ENCODE assay signal across 10 cellular contexts in the genomic region with DNA sequence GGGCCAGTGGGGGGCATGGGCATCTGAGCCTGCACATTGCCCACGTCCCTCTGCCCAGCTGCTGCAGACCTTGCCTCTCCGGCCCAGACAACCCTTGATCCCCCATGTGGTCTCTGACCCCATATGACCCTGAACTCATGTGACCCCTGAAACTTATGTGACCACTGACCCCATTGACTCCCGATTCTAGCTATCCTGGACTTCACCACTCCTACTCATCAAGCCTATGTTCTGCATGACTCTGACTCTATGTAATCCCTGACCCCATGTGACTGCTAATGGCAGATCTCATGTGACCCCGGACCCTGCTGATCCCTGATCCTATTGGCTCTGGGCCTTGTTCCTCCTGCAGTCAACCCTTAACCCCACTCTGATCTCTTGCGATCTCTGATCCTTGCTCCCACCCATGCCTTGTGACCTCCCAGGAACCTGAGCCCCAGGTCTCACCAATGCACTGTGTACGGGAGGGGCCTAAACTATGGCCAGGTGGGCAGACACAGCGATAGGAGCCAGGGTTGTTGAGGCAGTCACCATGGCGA. TPM values are rescaled to one million over a fixed set of nuclear protein-coding genes. Genes with fewer than 3 reads are reported as not detected.
DNase-seq lines count a peak whose midpoint lies in the region; ATAC-seq and TF ChIP-seq lines count a peak whose summit lies in the region.
"Had no signal": no experiment of that assay in that cellular context is flagged by ENCODE, and none has a peak within 500 bp of the region (broad histone marks: within the 10 kb centered on the region; RNA-seq: fewer than 3 reads in every experiment).

No MANE protein-coding gene starts in this region.

- no peak overlapping the region; the same call in 1 of the 2 replicates for H3K4me3 ChIP-seq in BLaER1
- H3K4me3 ChIP-seq in DND-41 (ENCODE audit: low read depth in 1 of 2, low read length in 2 of 2): no peak overlapping the region; a peak in 1 of 4 replicates
- no peak overlapping the region for H3K4me3 ChIP-seq in OCI-LY7 (ENCODE audit: low read depth, low read length, poor library complexity, severe bottlenecking)

- TF ChIP-seq CTCF in DND-41 (IDR thresholded peaks at IDR 0.05; ENCODE audit: borderline replicate concordance, extremely low read depth, low read length, poor library complexity, severe bottlenecking) (no peak), OCI-LY7 (conservative IDR thresholded peaks at IDR 0.05; ENCODE audit: low read length) (peak; percentile 51; the same call in 1 of the 2 replicates)

- H3K79me2 ChIP-seq in DND-41 (ENCODE audit: insufficient read depth, low read length) (no peaks in the 10 kb centered on the region), OCI-LY7 (ENCODE audit: insufficient read depth, low read depth, low read length) (no peaks in the 10 kb centered on the region)

- intact Hi-C loops in OCI-LY7 (cut with micrococcal nuclease; ENCODE audit: unreplicated experiment): loop anchor here (1.0 kb wide), 2 partner anchors 12 to 186 kb away; no protein-coding TSS in a partner anchor

- no peaks in the 10 kb centered on the region for H3K9me3 Mint-ChIP-seq in effector memory CD8-positive, alpha-beta T cell

- H3K9ac ChIP-seq in BLaER1 (peak overlapping the region; percentile 53; the same call in 1 of the 2 replicates), DND-41 (ENCODE audit: low read depth, low read length) (no peak overlapping the region)

- CTCF ChIA-PET in OCI-LY7 (lab: Charles Lee; ENCODE audit: unreplicated experiment): interaction anchor here (1.2 kb wide), 1 partner anchor 14 kb away, joined by 3 read pairs; no protein-coding TSS in a partner anchor

- peaks cover 96% of the 10 kb centered on the region for H3K4me1 ChIP-seq in BLaER1
- H3K4me1 ChIP-seq in DND-41 (ENCODE audit: insufficient read depth, low read length): peaks cover 58% of the 10 kb centered on the region
- peaks cover 44% of the 10 kb centered on the region for H3K4me1 ChIP-seq in OCI-LY7 (ENCODE audit: insufficient read depth, low read length, poor library complexity, severe bottlenecking)

- H3K4me2 ChIP-seq in BLaER1: peak overlapping the region; percentile 82
- H3K4me2 ChIP-seq in DND-41 (ENCODE audit: insufficient read depth, low read length): peak overlapping the region; percentile 45
- peak overlapping the region; percentile 40; the same call in 1 of the 2 replicates for H3K4me2 ChIP-seq in OCI-LY7 (ENCODE audit: low read length)

- ATAC-seq in DND-41 (ENCODE audit: insufficient read depth, low read depth): no peak
- ATAC-seq in effector memory CD8-positive, alpha-beta T cell (replicated peaks): no peak
- ATAC-seq in GM18867 (IDR thresholded peaks at IDR 0.05; ENCODE audit: unreplicated experiment): no peak

- no TSS peak for BruUV-seq in OCI-LY7 (replicated peaks; lab: Mats Ljungman, UMichigan)

- peak overlapping the region; percentile 55 to 86 for H3K27ac Mint-ChIP-seq in effector memory CD8-positive, alpha-beta T cell

- peaks cover 16% of the 10 kb centered on the region; the same call in 1 of the 2 replicates for H4K20me1 ChIP-seq in BLaER1
- peaks cover 6% of the 10 kb centered on the region for H4K20me1 ChIP-seq in DND-41 (ENCODE audit: insufficient read depth, low read length)
- no peaks in the 10 kb centered on the region for H4K20me1 ChIP-seq in OCI-LY7 (ENCODE audit: insufficient read depth, low read length)

- peaks cover 57 to 61% of the 10 kb centered on the region in 2 donors for H3K4me1 Mint-ChIP-seq in effector memory CD8-positive, alpha-beta T cell (ENCODE audit: low read depth in 2 of 2)

- H3K27me3 Mint-ChIP-seq in effector memory CD8-positive, alpha-beta T cell: no peaks in the 10 kb centered on the region

- no peaks in the 10 kb centered on the region for H3K9me3 ChIP-seq in BLaER1
- H3K9me3 ChIP-seq in DND-41 (ENCODE audit: insufficient read depth, low read length, severe bottlenecking): no peaks in the 10 kb centered on the region
- no peaks in the 10 kb centered on the region for H3K9me3 ChIP-seq in OCI-LY7 (ENCODE audit: low read length)
- H3K9me3 ChIP-seq: spleen had no signal

- peaks cover 22% of the 10 kb centered on the region for H3K36me3 Mint-ChIP-seq in effector memory CD8-positive, alpha-beta T cell (ENCODE audit: insufficient read depth)

- DNase-seq in DND-41: no peak
- peak; percentile 19 for DNase-seq in OCI-LY7 (ENCODE audit: low spot score)
- DNase-seq in effector memory CD8-positive, alpha-beta T cell: no peak
- DNase-seq in OCI-M1 (lab: John Stamatoyannopoulos, UW): no peak
- DNase-seq in hypothalamus (lab: John Stamatoyannopoulos, UW): no peak
- DNase-seq in Ammon's horn (ENCODE audit: low spot score): no peak
- DNase-seq: hippocampal formation had no signal

- no peaks in the 10 kb centered on the region for H3K9me2 ChIP-seq in OCI-LY7 (ENCODE audit: insufficient read depth, low read length)

- H3K36me3 ChIP-seq in BLaER1: peaks cover 34% of the 10 kb centered on the region; the same call in 1 of the 2 replicates
- H3K36me3 ChIP-seq in DND-41 (ENCODE audit: insufficient read depth, low read length): no peaks in the 10 kb centered on the region
- H3K36me3 ChIP-seq in OCI-LY7 (ENCODE audit: insufficient read depth, low read length): no peaks in the 10 kb centered on the region

- H3K27ac ChIP-seq in BLaER1 (peak overlapping the region; percentile 70), DND-41 (ENCODE audit: low read length) (peak overlapping the region; percentile 64), OCI-LY7 (ENCODE audit: low read depth, low read length, poor library complexity, severe bottlenecking) (no peak overlapping the region)

- H3K27me3 ChIP-seq in BLaER1: no peaks in the 10 kb centered on the region
- peaks cover 3% of the 10 kb centered on the region for H3K27me3 ChIP-seq in DND-41 (ENCODE audit: insufficient read depth, low read length, poor library complexity)

- H2AFZ ChIP-seq in DND-41 (ENCODE audit: low read depth, low read length) (no peak overlapping the region), OCI-LY7 (ENCODE audit: low read length) (no peak overlapping the region)

- H3K4me3 Mint-ChIP-seq in effector memory CD8-positive, alpha-beta T cell: peak overlapping the region in 1 of 2 donors; percentile 20

- POLR2A ChIA-PET in OCI-LY7 (lab: Charles Lee): interaction anchor here (0.8 to 0.9 kb wide), 3 partner anchors 8 to 138 kb away, joined by 3 to 12 read pairs (median 4); no protein-coding TSS in a partner anchor

RNA-seq across cellular contexts. Expression of gene LTBP3, which starts 5.7 kb away (rescaled TPM):
- 11.2 and 17.4 TPM in 2 replicates for total RNA-seq in OCI-LY7 (2014; rRNA removed; shearing (Covaris generic))
- total RNA-seq in OCI-LY7 (2022): 10.0 and 13.8 TPM in 2 replicates

RNA-seq across cellular contexts. Expression of gene ZNRD2, which starts 17.8 kb away (rescaled TPM):
- 37.7 and 60.4 TPM in 2 replicates for total RNA-seq in OCI-LY7 (2014; rRNA removed; shearing (Covaris generic))
- 35.9 and 43.4 TPM in 2 replicates for total RNA-seq in OCI-LY7 (2022)

RNA-seq across cellular contexts. Expression of gene FAM89B, which starts 19.9 kb away (rescaled TPM):
- 16.1 and 26.4 TPM in 2 replicates for total RNA-seq in OCI-LY7 (2014; rRNA removed; shearing (Covaris generic))
- 17.9 and 25.3 TPM in 2 replicates for total RNA-seq in OCI-LY7 (2022)

RNA-seq across cellular contexts. Expression of gene EHBP1L1, which starts 23.4 kb away (rescaled TPM):
- total RNA-seq in OCI-LY7 (2014; rRNA removed; shearing (Covaris generic)): 59.6 and 59.7 TPM in 2 replicates
- 71.6 and 80.3 TPM in 2 replicates for total RNA-seq in OCI-LY7 (2022)

RNA-seq across cellular contexts. Expression of gene SCYL1, which starts 27.6 kb away (rescaled TPM):
- 43.2 and 56.8 TPM in 2 replicates for total RNA-seq in OCI-LY7 (2014; rRNA removed; shearing (Covaris generic))
- 62.9 and 70.0 TPM in 2 replicates for total RNA-seq in OCI-LY7 (2022)
